In the genomic region with DNA sequence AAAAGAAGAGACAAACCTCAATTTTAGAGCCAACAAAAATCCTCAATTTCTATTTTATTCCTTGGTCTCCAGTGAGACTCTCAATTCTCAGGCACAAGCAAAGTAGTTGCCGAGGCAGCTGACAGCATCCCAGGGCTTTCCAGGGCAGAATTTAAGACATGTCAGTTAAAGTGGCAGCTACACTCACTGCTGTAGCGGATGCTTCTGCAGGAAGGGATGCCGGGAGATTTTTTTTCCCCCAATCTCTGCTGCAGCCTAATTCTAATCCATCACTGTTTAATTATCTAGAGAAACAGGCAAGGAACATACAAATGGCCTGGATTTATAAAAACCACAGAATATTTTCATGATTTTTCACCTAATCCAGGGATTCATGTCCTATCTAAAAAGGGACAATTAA, we compare ENCODE assay signal across 15 cellular contexts. TPM values are rescaled to one million over a fixed set of nuclear protein-coding genes. Genes with fewer than 3 reads are reported as not detected.
A peak's percentile ranks its signal among the peaks of the same experiment; 100 is the strongest.
DNase-seq lines count a peak whose midpoint lies in the region; ATAC-seq and TF ChIP-seq lines count a peak whose summit lies in the region.
"Had no signal": no experiment of that assay in that cellular context is flagged by ENCODE, and none has a peak within 500 bp of the region (broad histone marks: within the 10 kb centered on the region; RNA-seq: fewer than 3 reads in every experiment).

No MANE protein-coding gene starts in this region.

- intact Hi-C loops in left ventricle myocardium inferior (cut with micrococcal nuclease) (no loop called here), aorta (cut with DNase I) (no loop called here)

- peak overlapping the region; percentile 34 for H3K9ac ChIP-seq in neural cell (ENCODE audit: low read length)

- H3K27me3 ChIP-seq in left ventricle myocardium inferior (ENCODE audit: low read depth), result no peaks in the 10 kb centered on the region
- H3K27me3 ChIP-seq in right atrium auricular region, result no peaks in the 10 kb centered on the region
- no peaks in the 10 kb centered on the region for H3K27me3 ChIP-seq in neural cell (ENCODE audit: insufficient read depth, low read depth, low read length)
- no peaks in the 10 kb centered on the region for H3K27me3 ChIP-seq in aorta (ENCODE audit: control insufficient read depth in 1 of 2, insufficient read depth in 2 of 2, low read length in 1 of 2)
- H3K27me3 ChIP-seq: gastrocnemius medialis had no signal

- H3K79me2 ChIP-seq in neural cell (replicated peaks; ENCODE audit: insufficient read depth, low read length), result no peaks in the 10 kb centered on the region

- no peaks in the 10 kb centered on the region for H3K27me3 Mint-ChIP-seq in chondrocyte (ENCODE audit: low read depth)
- H3K27me3 Mint-ChIP-seq: activated CD4-positive, alpha-beta memory T cell treated with anti-CD3 and anti-CD28 coated beads for 36 hours had no signal

- H3K4me1 Mint-ChIP-seq in chondrocyte (ENCODE audit: low read depth), result peaks cover 66% of the 10 kb centered on the region

- no peaks in the 10 kb centered on the region for H4K20me1 ChIP-seq in neural cell (ENCODE audit: insufficient read depth)

- H3K36me3 Mint-ChIP-seq in chondrocyte (ENCODE audit: low read depth), result no peaks in the 10 kb centered on the region
- H3K36me3 Mint-ChIP-seq: activated CD4-positive, alpha-beta memory T cell treated with anti-CD3 and anti-CD28 coated beads for 36 hours; natural killer cell had no signal

- ATAC-seq in aorta (ENCODE audit: low FRiP score), result peak; percentile 52
- ATAC-seq in left lobe of liver, result no peak
- ATAC-seq: gastrocnemius medialis, natural killer cell had no signal

- no peak for DNase-seq in left ventricle myocardium inferior
- no peak for DNase-seq in right atrium auricular region (ENCODE audit: low spot score)
- DNase-seq in chondrocyte (ENCODE audit: low spot score), result no peak
- no peak for DNase-seq in aorta
- no peak for DNase-seq in ureter (ENCODE audit: low spot score)
- no peak for DNase-seq in stimulated activated CD4-positive, alpha-beta T cell treated with anti-CD3 and anti-CD28 coated beads, Interleukin-4, amount 100 ng/mL, for 1 hour
- DNase-seq in left lobe of liver (ENCODE audit: low spot score), result no peak
- DNase-seq: activated CD4-positive, alpha-beta memory T cell treated with anti-CD3 and anti-CD28 coated beads for 36 hours; effector CD4-positive, alpha-beta T cell; gastrocnemius medialis; natural killer cell; NCI-H2081 treated with DMSO at 0.1 percent for 48 hours; SIG-M5; small intestine had no signal

- H3K4me1 ChIP-seq in left ventricle myocardium inferior (peaks cover 27% of the 10 kb centered on the region), right atrium auricular region (peaks cover 0 to 9% of the 10 kb centered on the region in 2 donors), aorta (ENCODE audit: control insufficient read depth in 1 of 2, insufficient read depth in 2 of 2, low read length in 2 of 2) (peaks cover 0 to 17% of the 10 kb centered on the region in 2 donors)

- peak overlapping the region; percentile 92 for H3K27ac Mint-ChIP-seq in chondrocyte (ENCODE audit: unreplicated experiment)
- H3K27ac Mint-ChIP-seq: activated CD4-positive, alpha-beta memory T cell treated with anti-CD3 and anti-CD28 coated beads for 36 hours had no signal

- TF ChIP-seq CTCF in left ventricle myocardium inferior (IDR thresholded peaks at IDR 0.05; ENCODE audit: borderline replicate concordance) (no peak), right atrium auricular region (IDR thresholded peaks at IDR 0.05) (no peak), chondrocyte (IDR thresholded peaks at IDR 0.05) (no peak), neural cell (IDR thresholded peaks at IDR 0.05; ENCODE audit: poor library complexity, severe bottlenecking) (no peak)

- H3K4me3 Mint-ChIP-seq in chondrocyte (ENCODE audit: unreplicated experiment), result peak overlapping the region; percentile 62
- H3K4me3 Mint-ChIP-seq: activated CD4-positive, alpha-beta memory T cell treated with anti-CD3 and anti-CD28 coated beads for 36 hours; natural killer cell had no signal

- H3K4me3 ChIP-seq in left ventricle myocardium inferior (no peak overlapping the region), right atrium auricular region (no peak overlapping the region), neural cell (ENCODE audit: low read length) (peak overlapping the region; percentile 60), aorta (ENCODE audit: low read length in 2 of 2) (peak overlapping the region; percentile 30 to 53)
- H3K4me3 ChIP-seq: gastrocnemius medialis had no signal

- no peaks in the 10 kb centered on the region for H3K36me3 ChIP-seq in left ventricle myocardium inferior
- H3K36me3 ChIP-seq in right atrium auricular region, result no peaks in the 10 kb centered on the region
- H3K36me3 ChIP-seq in neural cell (ENCODE audit: insufficient read depth, low read length), result no peaks in the 10 kb centered on the region
- H3K36me3 ChIP-seq in aorta (ENCODE audit: control insufficient read depth in 1 of 2, insufficient read depth in 2 of 2, low read length in 1 of 2), result no peaks in the 10 kb centered on the region
- H3K36me3 ChIP-seq: gastrocnemius medialis had no signal

- H3K9me3 Mint-ChIP-seq in chondrocyte (ENCODE audit: low read depth), result no peaks in the 10 kb centered on the region
- H3K9me3 Mint-ChIP-seq: activated CD4-positive, alpha-beta memory T cell treated with anti-CD3 and anti-CD28 coated beads for 36 hours; natural killer cell had no signal

- H3K9me3 ChIP-seq in left ventricle myocardium inferior (replicated peaks), result no peaks in the 10 kb centered on the region
- no peaks in the 10 kb centered on the region for H3K9me3 ChIP-seq in right atrium auricular region
- H3K9me3 ChIP-seq in neural cell (ENCODE audit: low read length), result no peaks in the 10 kb centered on the region
- no peaks in the 10 kb centered on the region for H3K9me3 ChIP-seq in aorta (ENCODE audit: control insufficient read depth, low read length)
- H3K9me3 ChIP-seq: gastrocnemius medialis had no signal

- TF ChIP-seq EP300 in neural cell (conservative IDR thresholded peaks at IDR 0.05; ENCODE audit: poor library complexity, severe bottlenecking), result peak; percentile 32

- no peaks in the 10 kb centered on the region for H3K9me2 ChIP-seq in neural cell (ENCODE audit: insufficient read depth, low read length)

- H2AFZ ChIP-seq in neural cell (ENCODE audit: low read depth, low read length), result no peak overlapping the region

- H3K4me2 ChIP-seq in neural cell (ENCODE audit: low read length), result peak overlapping the region; percentile 50

- H3F3A ChIP-seq in neural cell (ENCODE audit: insufficient read depth, low read length, poor library complexity, severe bottlenecking), result no peaks in the 10 kb centered on the region

- TF ChIP-seq RAD21 in neural cell (conservative IDR thresholded peaks at IDR 0.05), result no peak

- H3K27ac ChIP-seq in left ventricle myocardium inferior (replicated peaks) (peak overlapping the region; percentile 13), right atrium auricular region (peak overlapping the region in 1 of 2 donors; percentile 19), neural cell (ENCODE audit: low read length) (peak overlapping the region; percentile 19), aorta (ENCODE audit: low read depth in 1 of 2, low read length in 2 of 2) (peak overlapping the region in 1 of 2 donors; percentile 62)
- H3K27ac ChIP-seq: gastrocnemius medialis had no signal

- WGBS in aorta, 2 donors, result 4 to 5% methylated on average over 3 of the region's 3 CpGs

TF ChIP-seq in neural cell, 6 proteins besides CTCF, POLR2A, EP300 and RAD21:
- no peak for TF ChIP-seq SMC3 (conservative IDR thresholded peaks at IDR 0.05; ENCODE audit: poor library complexity)
- TF ChIP-seq TAF1 (IDR thresholded peaks at IDR 0.05; ENCODE audit: low read depth), result no peak
- no peak for TF ChIP-seq EZH2 (IDR thresholded peaks at IDR 0.05; ENCODE audit: borderline replicate concordance, insufficient read depth, low read length, poor library complexity, severe bottlenecking)
- TF ChIP-seq REST (IDR thresholded peaks at IDR 0.05; ENCODE audit: borderline replicate concordance), result peak; percentile 16

RNA-seq across cellular contexts. Expression of gene TTC39B, which starts 57.0 kb away (rescaled TPM):
- total RNA-seq in left ventricle myocardium inferior (1.6 TPM), right atrium auricular region (1 to 10 TPM; 2.0 to 2.3 TPM), chondrocyte (27.9 to 35.1 TPM (median 30.6 TPM) in 3 replicates), aorta (10 to 100 TPM; 35.2 to 40.8 TPM), ureter (18.6 TPM), left lobe of liver (7.1 TPM)
- polyA plus RNA-seq in neural cell (2.8 and 2.9 TPM in 2 replicates), aorta (10 to 100 TPM in 1 of 2 donors, 1 to 10 TPM in 1; 6.1 to 18.3 TPM)
- 10.2 and 12.4 TPM in 2 replicates for polyA minus RNA-seq in neural cell

Comparison
In these comparisons a context has a peak if more than half of its experiments do, and no peak if none do; other contexts are left out.
1. H3K4me3 ChIP-seq: peak in neural cell (single experiment) and aorta (2 of 2); none in left ventricle myocardium inferior (single experiment) and right atrium auricular region (0 of 2).